Comparison of ENCODE assay signal across 2 cellular contexts in genomic region chr1:234734412-234734835, GRCh38.
TF ChIP-seq lines count a peak whose summit lies in the region.

No MANE protein-coding gene starts in this region.

TF ChIP-seq in IMR-90, 13 proteins besides CTCF, POLR2A, EP300 and RAD21:
- TF ChIP-seq SMC3 (IDR thresholded peaks at IDR 0.05; ENCODE audit: low read depth, low read length) (no peak), USF2 (IDR thresholded peaks at IDR 0.05; ENCODE audit: low read depth, low read length) (no peak), CHD1 (IDR thresholded peaks at IDR 0.05; ENCODE audit: low read depth, low read length) (no peak), FOS (IDR thresholded peaks at IDR 0.05; ENCODE audit: low read depth, low read length) (no peak), RFX5 (IDR thresholded peaks at IDR 0.05; ENCODE audit: low read depth, low read length) (no peak), ELK1 (IDR thresholded peaks at IDR 0.05; ENCODE audit: borderline replicate concordance, low read depth, low read length) (no peak), CEBPB (IDR thresholded peaks at IDR 0.05; ENCODE audit: low read depth, low read length) (no peak), MXI1 (IDR thresholded peaks at IDR 0.05; ENCODE audit: borderline replicate concordance, low read depth, low read length) (no peak)

TF ChIP-seq in H1, 55 proteins besides CTCF, POLR2A, EP300 and RAD21:
- TF ChIP-seq RFX5 (IDR thresholded peaks at IDR 0.05; ENCODE audit: borderline replicate concordance, low read depth, low read length) (no peak), EGR1 (IDR thresholded peaks at IDR 0.05; ENCODE audit: borderline replicate concordance, low read depth, low read length) (no peak), RNF2 (IDR thresholded peaks at IDR 0.05; ENCODE audit: borderline replicate concordance, low read depth, low read length, missing control alignments, poor library complexity, severe bottlenecking) (no peak), RXRA (IDR thresholded peaks at IDR 0.05; ENCODE audit: insufficient read depth, low read depth, low read length) (no peak), GABPA (IDR thresholded peaks at IDR 0.05; ENCODE audit: borderline replicate concordance, insufficient read depth, low read length) (no peak), SP2 (IDR thresholded peaks at IDR 0.05; ENCODE audit: low read length) (no peak), CEBPB (IDR thresholded peaks at IDR 0.05; ENCODE audit: low read depth, low read length) (no peak), HDAC6 (IDR thresholded peaks at IDR 0.05; ENCODE audit: low read depth, low read length) (no peak), TEAD4 (IDR thresholded peaks at IDR 0.05; ENCODE audit: low read depth, low read length) (no peak)
